In the genomic region with DNA sequence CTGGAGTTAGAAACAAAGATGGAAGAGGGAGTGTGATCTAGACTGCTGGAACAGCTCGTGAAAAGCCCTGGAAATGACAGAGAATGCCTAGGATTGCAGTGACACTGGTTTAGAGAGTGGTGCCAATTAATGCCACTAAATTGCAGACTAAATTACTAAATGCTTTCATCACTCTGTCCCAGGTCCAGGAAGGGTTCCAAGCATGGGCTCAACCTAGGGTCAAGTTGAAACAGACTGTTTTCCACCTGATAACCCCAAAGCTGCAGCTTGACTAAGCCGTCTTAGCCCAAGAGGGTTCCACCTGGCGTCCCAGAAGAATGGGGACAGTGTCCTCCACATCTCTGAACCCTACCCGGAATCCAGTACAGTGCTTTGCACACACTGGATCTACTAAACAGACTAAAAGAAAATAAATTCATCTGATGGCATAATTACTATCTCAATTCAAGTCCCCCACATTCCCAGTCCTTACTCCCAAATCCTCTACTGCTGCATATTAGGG, we compare ENCODE assay signal across 1 cellular context.
TF ChIP-seq lines count a peak whose summit lies in the region.

No MANE protein-coding gene starts in this region.

TF ChIP-seq in HepG2, 621 proteins besides CTCF, POLR2A, EP300 and RAD21:
- TF ChIP-seq ZNF546 (CRISPR knock-in tag; conservative IDR thresholded peaks at IDR 0.05) (no peak), NFATC3 (CRISPR knock-in tag; IDR thresholded peaks at IDR 0.05) (no peak), ZFP62 (CRISPR knock-in tag; IDR thresholded peaks at IDR 0.05) (no peak), ZNF350 (CRISPR knock-in tag; IDR thresholded peaks at IDR 0.05; ENCODE audit: borderline replicate concordance, low read depth) (no peak), ZNF547 (CRISPR knock-in tag; IDR thresholded peaks at IDR 0.05) (no peak), ZNF484 (CRISPR knock-in tag; IDR thresholded peaks at IDR 0.05; ENCODE audit: borderline replicate concordance, low read depth) (no peak), ZNF282 (IDR thresholded peaks at IDR 0.05; ENCODE audit: partially characterized antibody) (no peak), ISL2 (CRISPR knock-in tag; IDR thresholded peaks at IDR 0.05) (no peak)
